In the genomic region with DNA sequence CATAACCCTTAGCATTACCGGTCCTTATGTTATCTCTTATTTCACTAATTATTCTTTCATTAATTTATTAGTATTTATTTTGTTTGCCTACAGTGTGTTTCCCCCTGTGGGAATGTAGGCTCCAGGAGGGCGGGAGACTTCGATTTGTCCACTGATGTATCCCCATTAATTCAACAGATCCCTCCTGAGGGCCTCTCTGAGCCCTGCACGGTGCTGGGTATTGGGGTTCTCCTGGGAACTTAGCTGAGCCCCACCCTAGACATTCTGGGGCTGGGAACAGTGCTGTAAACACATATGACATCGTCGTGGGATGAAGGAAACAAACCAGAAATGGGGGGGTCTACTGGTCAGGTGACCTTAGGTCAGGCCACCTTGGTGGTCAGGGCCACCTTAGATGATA, we compare ENCODE assay signal across 9 cellular contexts. TPM values are rescaled to one million over a fixed set of nuclear protein-coding genes. Genes with fewer than 3 reads are reported as not detected.
DNase-seq lines count a peak whose midpoint lies in the region; ATAC-seq lines count a peak whose summit lies in the region.
"Had no signal": no experiment of that assay in that cellular context is flagged by ENCODE, and none has a peak within 500 bp of the region (broad histone marks: within the 10 kb centered on the region; RNA-seq: fewer than 3 reads in every experiment).

No MANE protein-coding gene starts in this region.

- peak overlapping the region; percentile 55 for H3K4me3 Mint-ChIP-seq in activated CD4-positive, alpha-beta T cell treated with anti-CD3 and anti-CD28 coated beads for 36 hours

- H3K4ac ChIP-seq in mesendoderm (ENCODE audit: low read depth, low read length) = no peak overlapping the region

- H3K4me1 Mint-ChIP-seq in activated CD4-positive, alpha-beta T cell treated with anti-CD3 and anti-CD28 coated beads for 36 hours = peaks cover 30% of the 10 kb centered on the region

- no peak overlapping the region for H4K8ac ChIP-seq in mesendoderm (ENCODE audit: low read depth, low read length)

- intact Hi-C loops in activated CD4-positive, alpha-beta T cell treated with anti-CD3 and anti-CD28 coated beads for 36 hours (cut with DNase I, micrococcal nuclease) = loop anchor here (5.0 to 10.0 kb wide), 6 partner anchors 80 to 630 kb away; a partner anchor contains a TSS
- intact Hi-C loops in posterior vena cava (cut with DNase I) = no loop called here

- peak overlapping the region; percentile 69 for H3K56ac ChIP-seq in mesendoderm (ENCODE audit: low read length)

- no peaks in the 10 kb centered on the region for H3K9me3 ChIP-seq in thymus (ENCODE audit: control insufficient read depth)

- H3K9ac ChIP-seq in mesendoderm (ENCODE audit: low read length) = peak overlapping the region; percentile 69

- H3K4me1 ChIP-seq in mesendoderm (ENCODE audit: control insufficient read depth, low read depth, low read length) = peaks cover 5% of the 10 kb centered on the region
- H3K4me1 ChIP-seq in thymus (ENCODE audit: control insufficient read depth, insufficient read depth, low read length) = peaks cover 28% of the 10 kb centered on the region

- DNase-seq in activated CD4-positive, alpha-beta T cell treated with anti-CD3 and anti-CD28 coated beads for 36 hours = no peak
- no peak for DNase-seq in activated CD4-positive, alpha-beta T cell treated with anti-CD3 and anti-CD28 coated beads for 4 hours
- DNase-seq in caudate nucleus (lab: John Stamatoyannopoulos, UW) = no peak
- no peak for DNase-seq in mesendoderm
- no peak for DNase-seq in OCI-M2 (lab: John Stamatoyannopoulos, UW; ENCODE audit: unreplicated experiment)
- no peak for DNase-seq in NCI-H187 (lab: John Stamatoyannopoulos, UW)
- DNase-seq in posterior vena cava (ENCODE audit: low spot score) = no peak

- H3K27me3 Mint-ChIP-seq in activated CD4-positive, alpha-beta T cell treated with anti-CD3 and anti-CD28 coated beads for 36 hours = no peaks in the 10 kb centered on the region

- ATAC-seq in activated CD4-positive, alpha-beta T cell treated with anti-CD3 and anti-CD28 coated beads for 36 hours = no peak

- no CpG with 5 or more reads among the region's 6 CpGs for WGBS in mesendoderm (ENCODE audit: extremely low coverage, insufficient coverage, low lambda C conversion rate)
- 84% methylated on average over 6 of the region's 6 CpGs for WGBS in thymus

- no peak overlapping the region for H2BK5ac ChIP-seq in mesendoderm (ENCODE audit: low read length)

- CTCF ChIA-PET in activated CD4-positive, alpha-beta T cell treated with anti-CD3 and anti-CD28 coated beads for 36 hours (lab: Charles Lee) = interaction anchor here (0.7 to 1.2 kb wide), 3 partner anchors 11 to 95 kb away, joined by 4 to 5 read pairs (median 4); no protein-coding TSS in a partner anchor

- peak overlapping the region; percentile 77 for H3K27ac Mint-ChIP-seq in activated CD4-positive, alpha-beta T cell treated with anti-CD3 and anti-CD28 coated beads for 36 hours

- no peak overlapping the region for H2BK15ac ChIP-seq in mesendoderm (replicated peaks; ENCODE audit: low read depth)

- no peaks in the 10 kb centered on the region for H3K79me1 ChIP-seq in mesendoderm (ENCODE audit: low read length)

- H3K27me3 ChIP-seq in mesendoderm (ENCODE audit: insufficient read depth, low read length, poor library complexity) (no peaks in the 10 kb centered on the region), thymus (ENCODE audit: control insufficient read depth, insufficient read depth) (no peaks in the 10 kb centered on the region)

- no peak overlapping the region for H3K18ac ChIP-seq in mesendoderm (ENCODE audit: low read length)

- peak overlapping the region; percentile 52 for H3K27ac ChIP-seq in caudate nucleus (ENCODE audit: low read depth, low read length)
- H3K27ac ChIP-seq in mesendoderm (ENCODE audit: low read depth, low read length) = no peak overlapping the region
- H3K27ac ChIP-seq in thymus (ENCODE audit: low read depth) = no peak overlapping the region

- no peak overlapping the region for H4K5ac ChIP-seq in mesendoderm (ENCODE audit: low read length)

- no peaks in the 10 kb centered on the region for H3K79me2 ChIP-seq in mesendoderm (ENCODE audit: control insufficient read depth, insufficient read depth, low read length)

- H3K36me3 ChIP-seq in mesendoderm (ENCODE audit: control insufficient read depth, insufficient read depth, low read length) (no peaks in the 10 kb centered on the region), thymus (ENCODE audit: control insufficient read depth, insufficient read depth) (no peaks in the 10 kb centered on the region)

- peak overlapping the region; percentile 64 for H2AK5ac ChIP-seq in mesendoderm (ENCODE audit: low read length)

- no peak overlapping the region for H3K23ac ChIP-seq in mesendoderm (ENCODE audit: low read length)

- no peak overlapping the region for H3K4me3 ChIP-seq in mesendoderm (ENCODE audit: low read length)
- H3K4me3 ChIP-seq in thymus (ENCODE audit: low read length) = peak overlapping the region; percentile 65

- no peak overlapping the region for H3K4me2 ChIP-seq in mesendoderm (ENCODE audit: low read length)

- H3K36me3 Mint-ChIP-seq in activated CD4-positive, alpha-beta T cell treated with anti-CD3 and anti-CD28 coated beads for 36 hours (ENCODE audit: low read depth) = no peaks in the 10 kb centered on the region

- no peaks in the 10 kb centered on the region for H3K9me3 Mint-ChIP-seq in activated CD4-positive, alpha-beta T cell treated with anti-CD3 and anti-CD28 coated beads for 36 hours (ENCODE audit: low read depth)

- POLR2A ChIA-PET in activated CD4-positive, alpha-beta T cell treated with anti-CD3 and anti-CD28 coated beads for 36 hours (lab: Charles Lee) = interaction anchor here (3.0 kb wide), 1 partner anchor 15 kb away, joined by 12 read pairs; a partner anchor contains a TSS

- no peak overlapping the region for H2BK120ac ChIP-seq in mesendoderm (ENCODE audit: low read depth, low read length)

RNA-seq across cellular contexts. Expression of a gene that starts 0.8 kb away (rescaled TPM):
- total RNA-seq in activated CD4-positive, alpha-beta T cell treated with anti-CD3 and anti-CD28 coated beads for 36 hours = 1 to 10 TPM; 1.4 to 2.3 TPM
- 4.6 TPM for polyA plus RNA-seq in mesendoderm (2013, experiment 1 of 2)
- 4.3 TPM for polyA plus RNA-seq in mesendoderm (2013, experiment 2 of 2)
- 5.2 TPM for polyA plus RNA-seq in thymus
- total RNA-seq in posterior vena cava = 10 to 100 TPM; 15.2 to 17.3 TPM

RNA-seq across cellular contexts. Expression of a gene that starts 4.2 kb away (rescaled TPM):
- 10 to 100 TPM; 19.7 to 20.0 TPM for total RNA-seq in activated CD4-positive, alpha-beta T cell treated with anti-CD3 and anti-CD28 coated beads for 36 hours
- polyA plus RNA-seq in mesendoderm (2013, experiment 1 of 2) = 8.1 TPM
- polyA plus RNA-seq in mesendoderm (2013, experiment 2 of 2) = 8.4 TPM
- polyA plus RNA-seq in thymus = 10.6 TPM
- total RNA-seq in posterior vena cava = 10 to 100 TPM; 18.4 to 29.7 TPM

RNA-seq across cellular contexts. Expression of a gene that starts 4.7 kb away (rescaled TPM):
- total RNA-seq in activated CD4-positive, alpha-beta T cell treated with anti-CD3 and anti-CD28 coated beads for 36 hours = 10 to 100 TPM; 17.2 to 45.4 TPM
- polyA plus RNA-seq in mesendoderm (2013, experiment 1 of 2) = 22.9 TPM
- 22.2 TPM for polyA plus RNA-seq in mesendoderm (2013, experiment 2 of 2)
- polyA plus RNA-seq in thymus = 78.8 TPM
- total RNA-seq in posterior vena cava = 10 to 100 TPM; 63.9 to 67.2 TPM

RNA-seq across cellular contexts. Expression of a gene that starts 15.7 kb away (rescaled TPM):
- total RNA-seq in activated CD4-positive, alpha-beta T cell treated with anti-CD3 and anti-CD28 coated beads for 36 hours = 100 to 1,000 TPM; 123 to 144 TPM
- 125 TPM for polyA plus RNA-seq in mesendoderm (2013, experiment 1 of 2)
- polyA plus RNA-seq in mesendoderm (2013, experiment 2 of 2) = 126 TPM
- 90.0 TPM for polyA plus RNA-seq in thymus
- 10 to 100 TPM; 48.1 to 52.1 TPM for total RNA-seq in posterior vena cava

RNA-seq across cellular contexts. Expression of a gene that starts 55.8 kb away (rescaled TPM):
- total RNA-seq in activated CD4-positive, alpha-beta T cell treated with anti-CD3 and anti-CD28 coated beads for 36 hours = 1 to 10 TPM; 2.8 to 3.1 TPM
- 0.42 TPM for polyA plus RNA-seq in mesendoderm (2013, experiment 1 of 2)
- 0.38 TPM for polyA plus RNA-seq in mesendoderm (2013, experiment 2 of 2)
- 9.2 TPM for polyA plus RNA-seq in thymus
- under 1 TPM; 0.37 to 0.48 TPM for total RNA-seq in posterior vena cava
- total RNA-seq: myocyte had no signal

Comparison
In these comparisons a context has a peak if more than half of its experiments do, and no peak if none do; other contexts are left out.
1. RNA of a gene that starts 0.8 kb away (total RNA-seq): 15.2 to 17.3 TPM in posterior vena cava; 1.4 to 2.3 TPM in activated CD4-positive, alpha-beta T cell treated with anti-CD3 and anti-CD28 coated beads for 36 hours; every median in the first group is over 4 times any median in the second.
2. intact Hi-C loops: an anchor here in activated CD4-positive, alpha-beta T cell treated with anti-CD3 and anti-CD28 coated beads for 36 hours (5.0 to 10.0 kb wide); none called in posterior vena cava.